22 cellular contexts compared by ENCODE assay signal in the genomic region with DNA sequence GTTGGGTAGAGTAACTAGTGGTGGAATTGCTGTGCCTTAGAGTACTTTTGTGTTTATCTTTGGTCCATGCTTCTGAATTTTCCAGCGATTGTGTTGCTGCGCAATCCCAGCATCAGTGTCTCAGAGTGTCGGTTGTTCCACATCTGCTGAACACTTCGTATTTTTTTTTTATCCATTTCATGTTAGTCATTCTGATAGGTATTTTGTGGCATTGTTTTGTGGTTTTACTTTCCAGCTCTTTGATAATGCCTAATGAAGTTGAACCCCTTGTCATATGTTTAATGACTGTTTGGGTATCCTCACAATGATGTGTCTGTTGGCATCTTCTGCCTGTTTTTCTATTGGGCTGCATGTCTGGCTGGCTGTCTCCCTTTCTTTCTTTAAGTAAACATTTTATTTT. TPM values are rescaled to one million over a fixed set of nuclear protein-coding genes. Genes with fewer than 3 reads are reported as not detected.
DNase-seq lines count a peak whose midpoint lies in the region; ATAC-seq and TF ChIP-seq lines count a peak whose summit lies in the region.
"Had no signal": no experiment of that assay in that cellular context is flagged by ENCODE, and none has a peak within 500 bp of the region (broad histone marks: within the 10 kb centered on the region; RNA-seq: fewer than 3 reads in every experiment).

No MANE protein-coding gene starts in this region.

- H3K36me3 ChIP-seq in MM.1S (replicated peaks; ENCODE audit: insufficient read depth, low read length): no peaks in the 10 kb centered on the region
- H3K36me3 ChIP-seq: gastrocnemius medialis, right atrium auricular region, tibial nerve had no signal

- H3K4me2 ChIP-seq in MM.1S (ENCODE audit: low read depth, low read length): no peak overlapping the region

- CTCF ChIA-PET in Calu3 (lab: Charles Lee): interaction anchor here (1.2 kb wide), 1 partner anchor 13 kb away, joined by 4 read pairs; a partner anchor contains a TSS

- H3K79me2 ChIP-seq in MM.1S (ENCODE audit: low read length): peaks cover 8% of the 10 kb centered on the region

- H3K36me3 Mint-ChIP-seq in Calu3 (ENCODE audit: insufficient read depth, unreplicated experiment) (peaks cover 34% of the 10 kb centered on the region), mesothelial cell of epicardium (peaks cover 3% of the 10 kb centered on the region)

- no peaks in the 10 kb centered on the region for H3K27me3 ChIP-seq in MM.1S (replicated peaks; ENCODE audit: insufficient read depth, low read length)
- H3K27me3 ChIP-seq: gastrocnemius medialis, right atrium auricular region, tibial nerve had no signal

- TF ChIP-seq CTCF in Calu3 (IDR thresholded peaks at IDR 0.05; ENCODE audit: unreplicated experiment) (no peak), choroid plexus epithelial cell (conservative IDR thresholded peaks at IDR 0.05; ENCODE audit: low read depth, low read length) (no peak), mesothelial cell of epicardium (IDR thresholded peaks at IDR 0.05; ENCODE audit: unreplicated experiment) (no peak), MM.1S (IDR thresholded peaks at IDR 0.05; ENCODE audit: low read length) (no peak)

- ATAC-seq in GM21786 (IDR thresholded peaks at IDR 0.05; ENCODE audit: unreplicated experiment): no peak
- ATAC-seq: gastrocnemius medialis, left lobe of liver, mucosa of descending colon had no signal

- no peaks in the 10 kb centered on the region for H3K9me3 Mint-ChIP-seq in Calu3 (ENCODE audit: low read depth, unreplicated experiment)
- no peaks in the 10 kb centered on the region for H3K9me3 Mint-ChIP-seq in mesothelial cell of epicardium
- H3K9me3 Mint-ChIP-seq: CD8-positive, alpha-beta memory T cell; endodermal cell had no signal

- H3K4me1 ChIP-seq in MM.1S (ENCODE audit: low read length): no peaks in the 10 kb centered on the region
- H3K4me1 ChIP-seq: gastrocnemius medialis, right atrium auricular region had no signal

- H2AFZ ChIP-seq in MM.1S (ENCODE audit: low read length): no peak overlapping the region

- no peaks in the 10 kb centered on the region for H3K9me3 ChIP-seq in MM.1S (replicated peaks; ENCODE audit: insufficient read depth, low read length)
- H3K9me3 ChIP-seq: gastrocnemius medialis, mucosa of descending colon, right atrium auricular region, tibial nerve had no signal

- no peaks in the 10 kb centered on the region for H3F3A ChIP-seq in MM.1S (ENCODE audit: insufficient read depth, low read length)

- H3K4me3 Mint-ChIP-seq in Calu3 (ENCODE audit: low read depth, unreplicated experiment) (no peak overlapping the region), mesothelial cell of epicardium (no peak overlapping the region)
- H3K4me3 Mint-ChIP-seq: CD8-positive, alpha-beta memory T cell; endodermal cell had no signal

- DNase-seq in Calu3 (no peak), NCI-H226 (peak; percentile 13), choroid plexus epithelial cell (ENCODE audit: low read depth) (peak; percentile 33), mesothelial cell of epicardium (ENCODE audit: low spot score in 2 of 2, unreplicated experiment in 2 of 2) (no peak), dedifferentiated amniotic fluid mesenchymal stem cell (ENCODE audit: extremely low spot score) (no peak), cardiac septum (ENCODE audit: low spot score) (no peak), MM.1S (no peak)
- DNase-seq: ACHN; activated CD4-positive, alpha-beta T cell treated with anti-CD3 and anti-CD28 coated beads, Interleukin-2, amount 50 U/mL, for 1 hour; activated naive CD4-positive, alpha-beta T cell; anterior cingulate cortex; CD8-positive, alpha-beta memory T cell; DND-41; endodermal cell; gastrocnemius medialis; mucosa of descending colon; NCI-H1436 treated with DMSO at 0.1 percent for 48 hours; stimulated activated naive CD4-positive, alpha-beta T cell had no signal

- intact Hi-C loops in Calu3 (cut with micrococcal nuclease; ENCODE audit: unreplicated experiment) (no loop called here), cardiac septum (cut with DNase I) (no loop called here)

- no TSS peak for BruUV-seq in Calu3 (replicated peaks; lab: Mats Ljungman, UMichigan)

- no peaks in the 10 kb centered on the region for H4K20me1 ChIP-seq in MM.1S (ENCODE audit: insufficient read depth, low read length)

- no peak overlapping the region for H3K9ac ChIP-seq in MM.1S (ENCODE audit: low read length)

- no peaks in the 10 kb centered on the region for H3K9me2 ChIP-seq in MM.1S (replicated peaks; ENCODE audit: insufficient read depth, low read length)

- H3K4me1 Mint-ChIP-seq in Calu3 (ENCODE audit: low read depth, unreplicated experiment) (peaks cover 49% of the 10 kb centered on the region), mesothelial cell of epicardium (peaks cover 18% of the 10 kb centered on the region)
- H3K4me1 Mint-ChIP-seq: CD8-positive, alpha-beta memory T cell had no signal

- no peak overlapping the region for H3K27ac ChIP-seq in MM.1S (ENCODE audit: low read length)
- H3K27ac ChIP-seq: gastrocnemius medialis, right atrium auricular region, tibial nerve had no signal

- H3K4me3 ChIP-seq in choroid plexus epithelial cell (ENCODE audit: low read depth, low read length) (no peak overlapping the region), MM.1S (ENCODE audit: low read length) (no peak overlapping the region)
- H3K4me3 ChIP-seq: gastrocnemius medialis, mucosa of descending colon, right atrium auricular region, tibial nerve had no signal

- no peaks in the 10 kb centered on the region for H3K27me3 Mint-ChIP-seq in Calu3 (ENCODE audit: unreplicated experiment)
- H3K27me3 Mint-ChIP-seq in mesothelial cell of epicardium (ENCODE audit: low read depth): no peaks in the 10 kb centered on the region

- H3K27ac Mint-ChIP-seq in Calu3 (ENCODE audit: unreplicated experiment): peak overlapping the region; percentile 3
- H3K27ac Mint-ChIP-seq in mesothelial cell of epicardium: peak overlapping the region; percentile 61
- H3K27ac Mint-ChIP-seq: endodermal cell had no signal

RNA-seq across cellular contexts. Expression of a gene that starts 13.6 kb away (rescaled TPM):
- total RNA-seq in Calu3 (2022): 31.4 and 34.3 TPM in 2 replicates
- total RNA-seq in mesothelial cell of epicardium: 14.8 to 17.3 TPM (median 17.3 TPM) in 3 replicates
- 4.3 TPM for total RNA-seq in cardiac septum

RNA-seq across cellular contexts. Expression of a gene that starts 42.5 kb away (rescaled TPM):
- total RNA-seq in Calu3 (2022) (113 and 131 TPM in 2 replicates), mesothelial cell of epicardium (37.5 to 39.1 TPM (median 38.9 TPM) in 3 replicates), cardiac septum (0.19 TPM)

RNA-seq across cellular contexts. Expression of a gene that starts 58.2 kb away (rescaled TPM):
- 52.4 and 57.1 TPM in 2 replicates for total RNA-seq in Calu3 (2022)
- total RNA-seq in mesothelial cell of epicardium: 41.5 to 44.0 TPM (median 43.4 TPM) in 3 replicates
- total RNA-seq in cardiac septum: 33.5 TPM

Comparison
In these comparisons a context has a peak if more than half of its experiments do, and no peak if none do; other contexts are left out.
1. DNase-seq: peak in NCI-H226 (single experiment) and choroid plexus epithelial cell (single experiment); none in Calu3 (single experiment), mesothelial cell of epicardium (0 of 2), dedifferentiated amniotic fluid mesenchymal stem cell (single experiment), cardiac septum (single experiment) and MM.1S (single experiment).
2. RNA of a gene that starts 42.5 kb away (total RNA-seq): 113 to 131 TPM in Calu3 and 37.5 to 39.1 TPM in mesothelial cell of epicardium; 0.19 TPM in cardiac septum (single experiment); every median in the first group is over 10 times any median in the second.